In genomic region chr3:40452057-40452456, GRCh38 we compare ENCODE assay signal across 1 cellular context.
TF ChIP-seq lines count a peak whose summit lies in the region.

No MANE protein-coding gene starts in this region.

TF ChIP-seq in IMR-90, 13 proteins besides CTCF, POLR2A, EP300 and RAD21 (continued from another document):
- TF ChIP-seq CEBPB (IDR thresholded peaks at IDR 0.05; ENCODE audit: low read depth, low read length) (no peak), MAFK (IDR thresholded peaks at IDR 0.05; ENCODE audit: low read depth, low read length) (no peak), NFE2L2 (IDR thresholded peaks at IDR 0.05; ENCODE audit: low read depth, low read length) (no peak), MAZ (IDR thresholded peaks at IDR 0.05; ENCODE audit: borderline replicate concordance, low read depth, low read length) (no peak), MXI1 (IDR thresholded peaks at IDR 0.05; ENCODE audit: borderline replicate concordance, low read depth, low read length) (no peak), RCOR1 (IDR thresholded peaks at IDR 0.05; ENCODE audit: insufficient replicate concordance, low read length) (no peak)
